8 cellular contexts compared by ENCODE assay signal in the genomic region with DNA sequence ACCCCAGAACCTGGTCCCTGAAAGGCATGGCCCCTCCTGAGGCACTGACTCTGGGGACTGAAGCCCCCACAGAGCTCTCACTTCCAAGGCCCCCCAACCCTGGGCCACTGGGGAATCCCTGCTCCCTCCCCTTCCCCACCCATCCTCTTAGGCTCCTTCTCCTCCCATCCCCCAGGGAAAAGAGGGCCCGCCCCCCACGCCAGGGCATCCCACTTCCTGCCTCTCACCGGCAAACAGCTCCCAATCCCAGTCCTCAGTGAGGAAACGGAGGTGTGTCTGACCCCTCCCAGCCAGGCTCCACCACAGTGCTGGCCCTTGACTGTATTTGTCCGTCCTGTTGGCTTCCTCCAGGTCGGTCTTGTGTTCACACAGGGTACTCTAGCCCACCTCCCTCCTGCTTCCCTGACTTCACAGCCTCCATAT. TPM values are rescaled to one million over a fixed set of nuclear protein-coding genes. Genes with fewer than 3 reads are reported as not detected.
DNase-seq lines count a peak whose midpoint lies in the region; ATAC-seq, FAIRE-seq and TF ChIP-seq lines count a peak whose summit lies in the region.

No MANE protein-coding gene starts in this region.

- H3K79me2 ChIP-seq in Karpas-422 (ENCODE audit: low read length) = no peaks in the 10 kb centered on the region
- no peaks in the 10 kb centered on the region for H3K79me2 ChIP-seq in HepG2 (ENCODE audit: insufficient read depth, low read length)
- no peaks in the 10 kb centered on the region for H3K79me2 ChIP-seq in PC-3 (ENCODE audit: low read length)

- peak overlapping the region; percentile 85 for H3K4me3 ChIP-seq in Karpas-422 (ENCODE audit: low read length)
- H3K4me3 ChIP-seq in astrocyte of the spinal cord (ENCODE audit: low read depth, low read length) = no peak overlapping the region
- H3K4me3 ChIP-seq in HepG2 (replicated peaks in 1 of 3; ENCODE audit: insufficient read depth in 1 of 3, low read depth in 2 of 3, low read length in 3 of 3) = peak overlapping the region; percentile 49 to 77 (median 63)
- H3K4me3 ChIP-seq in PC-3 (ENCODE audit: low read length) = no peak overlapping the region

- H3K9me2 ChIP-seq in Karpas-422 (replicated peaks; ENCODE audit: insufficient read depth, low read length) = no peaks in the 10 kb centered on the region
- H3K9me2 ChIP-seq in PC-3 (replicated peaks; ENCODE audit: low read length) = no peaks in the 10 kb centered on the region

- no peaks in the 10 kb centered on the region for H3K36me3 ChIP-seq in Karpas-422 (ENCODE audit: insufficient read depth, low read length)
- no peaks in the 10 kb centered on the region for H3K36me3 ChIP-seq in HepG2 (replicated peaks in 1 of 2; ENCODE audit: control insufficient read depth in 1 of 2, insufficient read depth in 2 of 2, low read length in 2 of 2)
- no peaks in the 10 kb centered on the region for H3K36me3 ChIP-seq in PC-3 (ENCODE audit: low read depth, low read length)

- peaks cover 0 to 5% (median 0%) of the 10 kb centered on the region in 3 donors for H3K27me3 Mint-ChIP-seq in immature natural killer cell (ENCODE audit: low read depth in 3 of 3)

- H3K9me3 Mint-ChIP-seq in immature natural killer cell = no peaks in the 10 kb centered on the region

- in situ Hi-C loops in astrocyte of the spinal cord (cut with HindIII; ENCODE audit: low sequenced_read_pairs) (no loop called here), HepG2 (cut with HindIII; ENCODE audit: extremely low pct_ligation_motif_present, low pct_unique_long_range_greater_than_20kb) (loop anchor here (5.0 kb wide), 1 partner anchor 61 kb away; no protein-coding TSS in a partner anchor)

- H3K27ac Mint-ChIP-seq in immature natural killer cell = no peak overlapping the region

- no peaks in the 10 kb centered on the region for H3F3A ChIP-seq in PC-3 (ENCODE audit: low read length, unreplicated experiment)

- POLR2A ChIA-PET in HepG2 (lab: Yijun Ruan, JAX) (interaction anchor here (0.6 to 2.8 kb wide), 16 partner anchors 9 to 209 kb away, joined by 3 to 26 read pairs (median 6); partner anchors contain the start of genes COPS7B, NCL, PDE6D and PTMA), PC-3 (lab: Charles Lee; ENCODE audit: unreplicated experiment) (no interaction called here)

- H3K9ac ChIP-seq in Karpas-422 (ENCODE audit: low read length) (peak overlapping the region; percentile 96), HepG2 (ENCODE audit: insufficient read depth, low read depth, low read length) (peak overlapping the region; percentile 41; the same call in 1 of the 2 replicates), PC-3 (ENCODE audit: low read length) (no peak overlapping the region)

- no peak overlapping the region for H3K4me3 Mint-ChIP-seq in immature natural killer cell

- peak; percentile 66 for ATAC-seq in HepG2
- ATAC-seq in PC-3 = no peak
- no peak for ATAC-seq in HG03432 (IDR thresholded peaks at IDR 0.05; ENCODE audit: unreplicated experiment)

- no peaks in the 10 kb centered on the region for H3K36me3 Mint-ChIP-seq in immature natural killer cell

- H2AFZ ChIP-seq in Karpas-422 (ENCODE audit: low read length) = no peak overlapping the region; the same call in 1 of the 2 replicates
- H2AFZ ChIP-seq in HepG2 (ENCODE audit: low read length) = peak overlapping the region; percentile 61
- H2AFZ ChIP-seq in PC-3 (ENCODE audit: low read length) = no peak overlapping the region

- DNase-seq in COR-L47 (lab: John Stamatoyannopoulos, UW) (peak; percentile 57), Karpas-422 (peak; percentile 45), astrocyte of the spinal cord (ENCODE audit: low read depth, low spot score) (peak; percentile 50), HepG2 (ENCODE audit: low spot score) (peak; percentile 84), PC-3 (no peak), immature natural killer cell (no peak), GM19239 (ENCODE audit: insufficient read length, low spot score) (no peak)

- TF ChIP-seq POLR2A in HepG2 (IDR thresholded peaks at IDR 0.05; ENCODE audit: insufficient read depth in 1 of 2, low read depth in 2 of 2, low read length in 2 of 2) = no peak

- no peaks in the 10 kb centered on the region for H3K9me3 ChIP-seq in Karpas-422 (ENCODE audit: low read length)
- no peaks in the 10 kb centered on the region for H3K9me3 ChIP-seq in HepG2 (ENCODE audit: low read length)
- no peaks in the 10 kb centered on the region for H3K9me3 ChIP-seq in PC-3 (ENCODE audit: low read length)

- TF ChIP-seq RAD21 in HepG2 (CRISPR knock-in tag; IDR thresholded peaks at IDR 0.05) = no peak

- H3K4me1 ChIP-seq in Karpas-422 (ENCODE audit: low read length) (peaks cover 76% of the 10 kb centered on the region), HepG2 (ENCODE audit: insufficient read depth, low read length) (peaks cover 61% of the 10 kb centered on the region), PC-3 (ENCODE audit: insufficient read depth, low read length) (peaks cover 6% of the 10 kb centered on the region)

- H3K27me3 ChIP-seq in Karpas-422 (ENCODE audit: low read length) = no peaks in the 10 kb centered on the region
- peaks cover 0 to 13% of the 10 kb centered on the region in 2 experiments; a peak in 2 of 5 replicates for H3K27me3 ChIP-seq in HepG2 (ENCODE audit: control insufficient read depth in 1 of 2, insufficient read depth in 2 of 2, low read length in 2 of 2)
- H3K27me3 ChIP-seq in PC-3 (ENCODE audit: low read length) = no peaks in the 10 kb centered on the region

- BruUV-seq in HepG2 (replicated peaks; lab: Mats Ljungman, UMichigan) = no TSS peak
- no TSS peak for BruUV-seq in PC-3 (replicated peaks; lab: Mats Ljungman, UMichigan)

- peaks cover 5 to 9% of the 10 kb centered on the region in 2 donors for H3K4me1 Mint-ChIP-seq in immature natural killer cell

- H4K20me1 ChIP-seq in Karpas-422 (ENCODE audit: insufficient read depth, low read depth, low read length) (no peaks in the 10 kb centered on the region), HepG2 (ENCODE audit: insufficient read depth, low read length) (no peaks in the 10 kb centered on the region), PC-3 (ENCODE audit: low read length) (no peaks in the 10 kb centered on the region)

- WGBS in HepG2 (ENCODE audit: low lambda C conversion rate) = 0% methylated on average over 6 of the region's 6 CpGs

- CTCF ChIA-PET in HepG2 (lab: Yijun Ruan, JAX; ENCODE audit: low intra/inter-chr PET ratio, low total read pairs) = interaction anchor here (3.6 to 6.4 kb wide), 3 partner anchors 26 to 60 kb away, joined by 15 to 45 read pairs (median 39); no protein-coding TSS in a partner anchor
- CTCF ChIA-PET in PC-3 (lab: Charles Lee) = interaction anchor here (1.2 kb wide), 1 partner anchor 62 kb away, joined by 3 read pairs; no protein-coding TSS in a partner anchor

- peak; percentile 81 for FAIRE-seq in HepG2 (lab: Jason Lieb, UNC)
- FAIRE-seq in GM19239 (lab: Jason Lieb, UNC) = no peak

- TF ChIP-seq CTCF in astrocyte of the spinal cord (IDR thresholded peaks at IDR 0.05; ENCODE audit: low read depth, low read length) (no peak), HepG2 (CRISPR knock-in tag; IDR thresholded peaks at IDR 0.05) (no peak), PC-3 (conservative IDR thresholded peaks at IDR 0.05; ENCODE audit: low read depth, low read length) (no peak)

- intact Hi-C loops in HepG2 (cut with micrococcal nuclease; ENCODE audit: unreplicated experiment) = loop anchor here (1.0 kb wide), 1 partner anchor 25 kb away; no protein-coding TSS in a partner anchor
- intact Hi-C loops in PC-3 (cut with micrococcal nuclease) = no loop called here

- H3K27ac ChIP-seq in Karpas-422 (ENCODE audit: low read length) (peak overlapping the region; percentile 100), HepG2 (ENCODE audit: extremely low read length, insufficient read depth, low read length) (no peak overlapping the region), PC-3 (ENCODE audit: low read length) (no peak overlapping the region)

- H3K4me2 ChIP-seq in Karpas-422 (ENCODE audit: low read depth, low read length, poor library complexity, severe bottlenecking) = peak overlapping the region; percentile 84
- H3K4me2 ChIP-seq in HepG2 (ENCODE audit: low read depth, low read length) = peak overlapping the region; percentile 80
- H3K4me2 ChIP-seq in PC-3 (ENCODE audit: low read length) = no peak overlapping the region

- TF ChIP-seq EP300 in HepG2 (IDR thresholded peaks at IDR 0.05; ENCODE audit: low read depth in 2 of 2, low read length in 2 of 2) (no peak), HepG2 (CRISPR knock-in tag; IDR thresholded peaks at IDR 0.05; ENCODE audit: borderline replicate concordance) (no peak)

TF ChIP-seq in HepG2, 621 proteins besides CTCF, POLR2A, EP300 and RAD21 (continues in another document):
- TF ChIP-seq, protein P1, sequence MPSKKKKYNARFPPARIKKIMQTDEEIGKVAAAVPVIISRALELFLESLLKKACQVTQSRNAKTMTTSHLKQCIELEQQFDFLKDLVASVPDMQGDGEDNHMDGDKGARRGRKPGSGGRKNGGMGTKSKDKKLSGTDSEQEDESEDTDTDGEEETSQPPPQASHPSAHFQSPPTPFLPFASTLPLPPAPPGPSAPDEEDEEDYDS (CRISPR knock-in tag; IDR thresholded peaks at IDR 0.05) = peak; percentile 21; the same call in 1 of the 2 replicates

RNA-seq across cellular contexts. Expression of gene PTMA, which starts 35.0 kb away (rescaled TPM):
- 1,532 and 1,657 TPM in 2 replicates for total RNA-seq in Karpas-422 (2014; rRNA removed; shearing (Covaris generic); ENCODE audit: low replicate concordance)
- total RNA-seq in HepG2 (2016; rRNA removed; fragmentation: Illumina TruSeq; extraction: Trizol) (1,086 and 1,212 TPM in 2 replicates), PC-3 (2014; rRNA removed) (1,625 and 2,032 TPM in 2 replicates)
- 383 and 429 TPM in 2 replicates for total RNA-seq in HepG2 (2016; cell fraction: cytosol; rRNA removed; fragmentation: Illumina TruSeq; extraction: Trizol; ENCODE audit: low read depth)
- 1,123 and 1,183 TPM in 2 replicates for total RNA-seq in HepG2 (2016; cell fraction: insoluble cytoplasmic fraction; rRNA removed; fragmentation: Illumina TruSeq; extraction: Trizol)
- total RNA-seq in HepG2 (2016; cell fraction: membrane; rRNA removed; fragmentation: Illumina TruSeq; extraction: Trizol) = 561 and 605 TPM in 2 replicates
- 429 and 440 TPM in 2 replicates for total RNA-seq in HepG2 (2016; cell fraction: nucleus; rRNA removed; fragmentation: Illumina TruSeq; extraction: Trizol)
- polyA plus RNA-seq in HepG2 (2011; rRNA removed) (174 and 190 TPM in 2 replicates), immature natural killer cell (1,000 to 10,000 TPM in 2 of 3 donors, 100 to 1,000 TPM in 1; 953 to 2,361 (median 1,987) TPM)
- 192 and 196 TPM in 2 replicates for polyA plus RNA-seq in HepG2 (2011; cell fraction: cytosol; rRNA removed)
- polyA plus RNA-seq in HepG2 (2011; cell fraction: nucleus; rRNA removed) = 112 and 149 TPM in 2 replicates
- polyA plus RNA-seq in HepG2 (2012) = 399 and 565 TPM in 2 replicates
- 460 and 492 TPM in 2 replicates for polyA plus RNA-seq in HepG2 (2016; cell fraction: cytosol; fragmentation: Illumina TruSeq; extraction: Trizol; ENCODE audit: low read depth)
- 2,053 and 2,108 TPM in 2 replicates for polyA plus RNA-seq in HepG2 (2016; cell fraction: insoluble cytoplasmic fraction; fragmentation: Illumina TruSeq; extraction: Trizol; ENCODE audit: low read depth)
- 673 and 705 TPM in 2 replicates for polyA plus RNA-seq in HepG2 (2016; cell fraction: membrane; fragmentation: Illumina TruSeq; extraction: Trizol; ENCODE audit: low read depth)
- 1,089 and 1,130 TPM in 2 replicates for polyA plus RNA-seq in HepG2 (2016; cell fraction: nucleus; fragmentation: Illumina TruSeq; extraction: Trizol; ENCODE audit: insufficient read depth, low read depth)
- 146 and 188 TPM in 2 replicates for polyA minus RNA-seq in HepG2 (2011; rRNA and poly(A)+ RNA removed; ENCODE audit: low replicate concordance)
- polyA minus RNA-seq in HepG2 (2011; cell fraction: cytosol; rRNA and poly(A)+ RNA removed) = 210 and 216 TPM in 2 replicates
- 83.7 and 96.4 TPM in 2 replicates for polyA minus RNA-seq in HepG2 (2011; cell fraction: nucleus; rRNA and poly(A)+ RNA removed)

Comparison
In these comparisons a context has a peak if more than half of its experiments do, and no peak if none do; other contexts are left out.
1. DNase-seq: peak in COR-L47 (single experiment), Karpas-422 (single experiment), astrocyte of the spinal cord (single experiment) and HepG2 (single experiment); none in PC-3 (single experiment), immature natural killer cell (0 of 3) and GM19239 (single experiment).
2. H3K4me3 ChIP-seq: peak in Karpas-422 (single experiment) and HepG2 (3 of 3); none in astrocyte of the spinal cord (single experiment) and PC-3 (single experiment).